12 cellular contexts compared by ENCODE assay signal in genomic region chr17:71188811-71189492, GRCh38.
DNase-seq lines count a peak whose midpoint lies in the region; ATAC-seq, FAIRE-seq and TF ChIP-seq lines count a peak whose summit lies in the region.
"Had no signal": no experiment of that assay in that cellular context is flagged by ENCODE, and none has a peak within 500 bp of the region (broad histone marks: within the 10 kb centered on the region; RNA-seq: fewer than 3 reads in every experiment).

No MANE protein-coding gene starts in this region.

- TF ChIP-seq CTCF in A549 (IDR thresholded peaks at IDR 0.05) (no peak), HEK293 (tag by site-specific recombination; IDR thresholded peaks at IDR 0.05) (no peak), fibroblast of villous mesenchyme (IDR thresholded peaks at IDR 0.05; ENCODE audit: insufficient read depth, low read depth, low read length) (no peak), kidney (IDR thresholded peaks at IDR 0.05; ENCODE audit: borderline replicate concordance, extremely low read depth, insufficient read depth) (no peak)

- TF ChIP-seq POLR2A in A549 (IDR thresholded peaks at IDR 0.05; ENCODE audit: low read length) = no peak

- no peak overlapping the region for H3K4me2 ChIP-seq in A549

- TF ChIP-seq RAD21 in A549 (conservative IDR thresholded peaks at IDR 0.05 in 1 of 2, IDR thresholded peaks at IDR 0.05 in 1 of 2) = no peak

- H3K27ac ChIP-seq in A549 (no peak overlapping the region), HEK293 (ENCODE audit: extremely low read depth, low read depth, low read length) (no peak overlapping the region), kidney (ENCODE audit: low read depth in 2 of 2, low read length in 2 of 2) (no peak overlapping the region)
- H3K27ac ChIP-seq: gastrocnemius medialis had no signal

- FAIRE-seq in A549 (lab: Jason Lieb, UNC) = no peak
- no peak for FAIRE-seq in kidney (lab: Jason Lieb, UNC)
- FAIRE-seq: A204.1 had no signal

- H3K4me1 ChIP-seq in A549 (no peaks in the 10 kb centered on the region), HEK293 (ENCODE audit: control insufficient read depth, insufficient read depth, low read length) (peaks cover 11% of the 10 kb centered on the region; the same call in 1 of the 2 replicates), kidney (ENCODE audit: control insufficient read depth in 1 of 2, insufficient read depth in 1 of 2, low read depth in 1 of 2, low read length in 2 of 2) (no peaks in the 10 kb centered on the region)
- H3K4me1 ChIP-seq: gastrocnemius medialis had no signal

- H3K36me3 ChIP-seq in HEK293 (ENCODE audit: control insufficient read depth in 2 of 2, insufficient read depth in 1 of 2, low read length in 2 of 2) (no peaks in the 10 kb centered on the region), kidney (ENCODE audit: control insufficient read depth in 1 of 2, insufficient read depth in 2 of 2, low read length in 2 of 2) (no peaks in the 10 kb centered on the region)
- H3K36me3 ChIP-seq: gastrocnemius medialis had no signal

- CTCF ChIA-PET in A549 (lab: Yijun Ruan, JAX) = interaction anchor here (1.2 kb wide), 1 partner anchor 9 kb away, joined by 5 read pairs; no protein-coding TSS in a partner anchor
- CTCF ChIA-PET in HEK293 (lab: Yijun Ruan, JAX) = interaction anchor here (0.6 to 0.7 kb wide), 2 partner anchors 527 to 675 kb away, joined by 3 read pairs; no protein-coding TSS in a partner anchor

- H3K4me3 ChIP-seq in A549 (no peak overlapping the region), HEK293 (ENCODE audit: low read depth, low read length) (no peak overlapping the region), fibroblast of villous mesenchyme (ENCODE audit: low read depth, low read length) (no peak overlapping the region), kidney (ENCODE audit: low read length in 2 of 2) (no peak overlapping the region)
- H3K4me3 ChIP-seq: gastrocnemius medialis had no signal

- 18% methylated on average over 2 of the region's 2 CpGs for WGBS in A549 (ENCODE audit: missing lambda C conversion rate)

- peak; percentile 34 to 38; a peak in 3 of 6 replicates for ATAC-seq in A549
- ATAC-seq: gastrocnemius medialis; stimulated activated naive CD8-positive, alpha-beta T cell treated with anti-CD3 and anti-CD28 coated beads, Interleukin-15, amount 100 ng/mL, for 72 hours had no signal

- TF ChIP-seq EP300 in A549 (IDR thresholded peaks at IDR 0.05) = no peak

- POLR2A ChIA-PET in A549 (lab: Yijun Ruan, JAX) (no interaction called here), HEK293 (lab: Yijun Ruan, JAX) (no interaction called here)

- intact Hi-C loops in kidney (cut with DNase I) = no loop called here

- H3K9ac ChIP-seq in kidney (ENCODE audit: low read length in 2 of 2) = no peak overlapping the region

- H3K9me3 ChIP-seq in A549 = no peaks in the 10 kb centered on the region
- no peaks in the 10 kb centered on the region for H3K9me3 ChIP-seq in HEK293 (ENCODE audit: control insufficient read depth, insufficient read depth, low read depth, low read length)
- H3K9me3 ChIP-seq in kidney (ENCODE audit: control insufficient read depth in 1 of 2, low read length in 2 of 2) = no peaks in the 10 kb centered on the region
- H3K9me3 ChIP-seq: gastrocnemius medialis had no signal

- DNase-seq in A549 (ENCODE audit: low read depth in 1 of 2, low spot score in 1 of 2) (no peak), SW480 (ENCODE audit: low spot score) (peak; percentile 32), fibroblast of villous mesenchyme (ENCODE audit: low read depth) (peak; percentile 86), NCI-H510A (lab: John Stamatoyannopoulos, UW) (no peak), kidney (no peak), cortex of kidney (lab: John Stamatoyannopoulos, UW) (no peak), hippocampal formation (lab: John Stamatoyannopoulos, UW) (no peak)
- DNase-seq: anterior cingulate cortex; gastrocnemius medialis; stimulated activated naive CD8-positive, alpha-beta T cell treated with anti-CD3 and anti-CD28 coated beads, Interleukin-15, amount 100 ng/mL, for 72 hours had no signal

TF ChIP-seq in A549, 52 proteins besides CTCF, POLR2A, EP300 and RAD21:
- no peak for TF ChIP-seq POLR2AphosphoS2 (conservative IDR thresholded peaks at IDR 0.05; ENCODE audit: low read length)
- TF ChIP-seq ZSCAN20 (CRISPR knock-in tag; IDR thresholded peaks at IDR 0.05) = no peak
- TF ChIP-seq ATOH8 (CRISPR knock-in tag; IDR thresholded peaks at IDR 0.05; ENCODE audit: low read depth) = no peak
- TF ChIP-seq MAFK (IDR thresholded peaks at IDR 0.05; ENCODE audit: partially characterized antibody) = no peak
- TF ChIP-seq HES2 (IDR thresholded peaks at IDR 0.05) = no peak
- no peak for TF ChIP-seq HOXB5 (CRISPR knock-in tag; IDR thresholded peaks at IDR 0.05)
- TF ChIP-seq NPAS2 (CRISPR knock-in tag; IDR thresholded peaks at IDR 0.05; ENCODE audit: borderline replicate concordance) = no peak
- TF ChIP-seq PHF8 (IDR thresholded peaks at IDR 0.05; ENCODE audit: borderline replicate concordance, low read depth) = no peak
- no peak for TF ChIP-seq HOXB13 (CRISPR knock-in tag; IDR thresholded peaks at IDR 0.05; ENCODE audit: low read depth)
- no peak for TF ChIP-seq SREBF2 (IDR thresholded peaks at IDR 0.05)
- TF ChIP-seq MYC (IDR thresholded peaks at IDR 0.05; ENCODE audit: borderline replicate concordance, low read length) = no peak
- TF ChIP-seq MAX (IDR thresholded peaks at IDR 0.05) = no peak
- TF ChIP-seq TFCP2L1 (CRISPR knock-in tag; IDR thresholded peaks at IDR 0.05) = no peak
- TF ChIP-seq CEBPB (IDR thresholded peaks at IDR 0.05) = no peak
- no peak for TF ChIP-seq HEYL (CRISPR knock-in tag; IDR thresholded peaks at IDR 0.05)

TF ChIP-seq in HEK293, 187 proteins besides CTCF, POLR2A, EP300 and RAD21:
- TF ChIP-seq RBAK (tag by site-specific recombination; IDR thresholded peaks at IDR 0.05) (no peak), ZNF174 (tag by site-specific recombination; IDR thresholded peaks at IDR 0.05) (no peak), ZNF10 (tag by site-specific recombination; IDR thresholded peaks at IDR 0.05) (0 out of 2 replicates have a peak, but pooled peaks have one; percentile 46)

Comparison
In these comparisons a context has a peak if more than half of its experiments do, and no peak if none do; other contexts are left out.
1. DNase-seq: peak in SW480 (single experiment) and fibroblast of villous mesenchyme (single experiment); none in A549 (0 of 2), NCI-H510A (single experiment), kidney (single experiment), cortex of kidney (single experiment) and hippocampal formation (0 of 2).